Comparison of ENCODE assay signal across 16 cellular contexts in the genomic region with DNA sequence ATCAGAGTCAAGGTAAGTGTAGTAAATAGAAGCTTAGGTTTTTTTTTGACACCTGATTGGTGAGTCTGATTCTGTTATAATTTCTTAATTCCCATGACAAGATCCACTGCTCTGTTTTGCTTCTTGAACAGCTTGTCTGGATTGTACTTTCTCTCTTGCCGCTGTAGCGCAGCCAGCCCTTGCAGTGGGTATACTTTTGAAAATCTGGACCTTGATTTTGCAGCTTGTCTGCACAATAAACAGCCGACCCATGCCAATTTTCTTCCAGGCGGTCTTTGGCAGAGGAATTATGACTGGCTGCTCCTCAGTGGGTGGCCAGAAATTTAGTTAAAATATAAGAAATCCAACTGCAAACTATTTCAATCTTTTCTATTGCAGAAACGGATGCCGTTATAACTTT. TPM values are rescaled to one million over a fixed set of nuclear protein-coding genes. Genes with fewer than 3 reads are reported as not detected.
DNase-seq lines count a peak whose midpoint lies in the region; ATAC-seq and TF ChIP-seq lines count a peak whose summit lies in the region.
"Had no signal": no experiment of that assay in that cellular context is flagged by ENCODE, and none has a peak within 500 bp of the region (broad histone marks: within the 10 kb centered on the region; RNA-seq: fewer than 3 reads in every experiment).

No MANE protein-coding gene starts in this region.

- H3K9me3 Mint-ChIP-seq in stimulated activated memory B cell treated with anti-CD40 and anti-IgM and Interleukin-4, amounts not matched to agents 10 μg/mL and 1 μg/mL and 100 μg/mL, for 72 hours = no peaks in the 10 kb centered on the region
- H3K9me3 Mint-ChIP-seq: CD14-positive monocyte had no signal

- no peaks in the 10 kb centered on the region for H3K36me3 ChIP-seq in osteoblast (ENCODE audit: insufficient read depth, low read length)
- no peaks in the 10 kb centered on the region for H3K36me3 ChIP-seq in WERI-Rb-1
- peaks cover 0 to 5% (median 0%) of the 10 kb centered on the region in 9 donors for H3K36me3 ChIP-seq in heart left ventricle

- no peaks in the 10 kb centered on the region for H3K79me2 ChIP-seq in osteoblast (ENCODE audit: insufficient read depth, low read length)

- H3K27ac Mint-ChIP-seq in stimulated activated memory B cell treated with anti-CD40 and anti-IgM and Interleukin-4, amounts not matched to agents 10 μg/mL and 1 μg/mL and 100 μg/mL, for 72 hours = no peak overlapping the region
- H3K27ac Mint-ChIP-seq: CD14-positive monocyte had no signal

- H3K4me1 Mint-ChIP-seq in stimulated activated memory B cell treated with anti-CD40 and anti-IgM and Interleukin-4, amounts not matched to agents 10 μg/mL and 1 μg/mL and 100 μg/mL, for 72 hours = peaks cover 17% of the 10 kb centered on the region

- H3K4me1 ChIP-seq in osteoblast (ENCODE audit: insufficient read depth, low read length) (peaks cover 38% of the 10 kb centered on the region), heart left ventricle (peaks cover 0 to 39% (median 17%) of the 10 kb centered on the region in 12 donors)

- ATAC-seq in heart left ventricle (no peak), GM21619 (IDR thresholded peaks at IDR 0.05; ENCODE audit: unreplicated experiment) (no peak)
- no peak for ATAC-seq in stimulated activated memory B cell treated with anti-CD40 and anti-IgM and Interleukin-4, amounts not matched to agents 10 μg/mL and 1 μg/mL and 100 μg/mL, for 72 hours

- H3K4me2 ChIP-seq in osteoblast (ENCODE audit: insufficient read depth, low read length) = peak overlapping the region; percentile 76

- H3K4me3 ChIP-seq in osteoblast (ENCODE audit: insufficient read depth, low read length) = peak overlapping the region; percentile 32
- no peak overlapping the region for H3K4me3 ChIP-seq in WERI-Rb-1 (ENCODE audit: low read depth, low read length)
- H3K4me3 ChIP-seq in heart left ventricle = no peak overlapping the region

- H4K20me1 ChIP-seq in osteoblast (ENCODE audit: insufficient read depth, low read length) = no peaks in the 10 kb centered on the region

- 62 to 80% (median 71%) methylated on average over 6 of the region's 6 CpGs for WGBS in heart left ventricle, 4 donors

- TF ChIP-seq CTCF in osteoblast (IDR thresholded peaks at IDR 0.05; ENCODE audit: extremely low read depth, low read depth, low read length) (no peak), WERI-Rb-1 (IDR thresholded peaks at IDR 0.05; ENCODE audit: low read depth, low read length) (no peak), heart left ventricle (IDR thresholded peaks at IDR 0.05) (no peak)

- H3K27ac ChIP-seq in osteoblast (ENCODE audit: low read depth, low read length) = no peak overlapping the region
- H3K27ac ChIP-seq in WERI-Rb-1 = no peak overlapping the region
- no peak overlapping the region for H3K27ac ChIP-seq in heart left ventricle

- TF ChIP-seq POLR2A in heart left ventricle (IDR thresholded peaks at IDR 0.05) = no peak

- no peak overlapping the region for H2AFZ ChIP-seq in osteoblast (ENCODE audit: low read length)

- DNase-seq in Ammon's horn (ENCODE audit: low spot score) (peak; percentile 36), NCI-H446 (lab: John Stamatoyannopoulos, UW) (peak; percentile 34 to 77), cerebellum (ENCODE audit: low spot score) (peak; percentile 33), osteoblast (ENCODE audit: insufficient read length, low spot score, missing footprints) (no peak), WERI-Rb-1 (no peak), heart left ventricle (no peak)
- DNase-seq: COR-L47, DMS153, NCI-H1436 treated with DMSO at 0.1 percent for 48 hours, NCI-H2029 treated with DMSO at 0.1 percent for 48 hours, NCI-H524 had no signal

- H3K27me3 ChIP-seq in osteoblast (ENCODE audit: insufficient read depth, low read length) (peaks cover 2% of the 10 kb centered on the region), WERI-Rb-1 (ENCODE audit: insufficient read depth, low read depth, severe bottlenecking) (no peaks in the 10 kb centered on the region), heart left ventricle (no peaks in the 10 kb centered on the region)

- intact Hi-C loops in heart left ventricle (cut with DNase I) = no loop called here

- H3K9me3 ChIP-seq in osteoblast (ENCODE audit: low read depth, low read length) (no peaks in the 10 kb centered on the region), WERI-Rb-1 (ENCODE audit: severe bottlenecking) (no peaks in the 10 kb centered on the region), heart left ventricle (no peaks in the 10 kb centered on the region)

- no peaks in the 10 kb centered on the region for H3K27me3 Mint-ChIP-seq in stimulated activated memory B cell treated with anti-CD40 and anti-IgM and Interleukin-4, amounts not matched to agents 10 μg/mL and 1 μg/mL and 100 μg/mL, for 72 hours

- H3K36me3 Mint-ChIP-seq in stimulated activated memory B cell treated with anti-CD40 and anti-IgM and Interleukin-4, amounts not matched to agents 10 μg/mL and 1 μg/mL and 100 μg/mL, for 72 hours = peaks cover 15% of the 10 kb centered on the region

- H3K4me3 Mint-ChIP-seq in stimulated activated memory B cell treated with anti-CD40 and anti-IgM and Interleukin-4, amounts not matched to agents 10 μg/mL and 1 μg/mL and 100 μg/mL, for 72 hours = no peak overlapping the region
- H3K4me3 Mint-ChIP-seq: CD14-positive monocyte had no signal

RNA-seq across cellular contexts. Expression of a gene that starts 31.8 kb away (rescaled TPM):
- total RNA-seq in cerebellum = 1.00 TPM
- total RNA-seq in osteoblast = not detected in 2 replicates
- 1 to 10 TPM in 4 of 9 donors, under 1 TPM in 2, not detected in 3; 0.48 to 2.3 (median 1.0) TPM for total RNA-seq in heart left ventricle
- 1 to 10 TPM in 1 of 2 donors, under 1 TPM in 1; 0.88 to 1.2 TPM for polyA plus RNA-seq in heart left ventricle
- total RNA-seq: A673, H1 had no signal
- polyA plus RNA-seq: CD14-positive monocyte, H1 had no signal

RNA-seq across cellular contexts. Expression of a gene that starts 37.5 kb away (rescaled TPM):
- 95.9 TPM for total RNA-seq in cerebellum
- total RNA-seq in osteoblast = 66.6 and 81.0 TPM in 2 replicates
- total RNA-seq in heart left ventricle = 100 to 1,000 TPM in 6 of 9 donors, 10 to 100 TPM in 3; 81.7 to 269 (median 140) TPM
- 100 to 1,000 TPM in 1 of 2 donors, 10 to 100 TPM in 1; 92.3 to 184 TPM for polyA plus RNA-seq in heart left ventricle

Comparison
In these comparisons a context has a peak if more than half of its experiments do, and no peak if none do; other contexts are left out.
1. DNase-seq: peak in Ammon's horn (single experiment), NCI-H446 (2 of 2) and cerebellum (single experiment); none in osteoblast (single experiment), WERI-Rb-1 (single experiment) and heart left ventricle (0 of 5).